16 cellular contexts compared by ENCODE assay signal in the genomic region with DNA sequence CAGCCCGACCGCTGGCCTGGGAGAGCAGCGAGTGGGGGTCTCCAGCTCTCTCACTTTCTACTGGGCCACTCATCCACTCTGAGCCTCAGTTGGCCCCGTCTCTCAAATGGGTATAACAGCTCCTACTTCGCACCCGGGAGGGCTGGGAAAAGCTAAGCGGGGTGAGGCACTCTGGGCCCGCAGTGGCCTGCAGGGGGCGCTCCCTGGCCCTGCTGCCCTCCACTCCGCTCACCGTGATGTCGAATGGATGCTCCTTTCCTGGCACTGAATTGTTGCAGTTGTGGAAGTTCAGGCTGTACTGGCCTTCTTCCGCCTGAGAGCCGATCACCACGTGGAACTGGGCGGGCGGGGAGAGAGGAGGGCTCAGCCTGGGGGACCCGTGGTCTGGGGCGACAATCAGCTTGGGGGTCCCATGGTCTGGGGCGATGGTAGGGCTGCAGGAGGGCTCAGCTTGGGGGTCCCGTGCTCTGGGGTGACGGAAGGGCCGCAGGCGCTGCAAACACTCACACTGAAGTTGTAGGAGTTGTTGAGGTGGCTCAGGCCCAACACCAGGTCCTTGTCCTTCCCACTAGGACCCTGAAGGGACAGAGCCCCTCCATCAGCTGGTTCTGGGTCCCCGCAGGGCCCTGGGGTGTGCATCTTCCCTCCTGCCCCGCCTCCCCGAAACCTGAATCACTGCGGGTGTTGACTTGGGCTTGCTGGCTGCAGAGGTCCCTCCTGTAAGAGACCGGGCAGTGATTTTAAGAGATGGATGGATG. TPM values are rescaled to one million over a fixed set of nuclear protein-coding genes. Genes with fewer than 3 reads are reported as not detected.
DNase-seq lines count a peak whose midpoint lies in the region; ATAC-seq and TF ChIP-seq lines count a peak whose summit lies in the region.
"Had no signal": no experiment of that assay in that cellular context is flagged by ENCODE, and none has a peak within 500 bp of the region (broad histone marks: within the 10 kb centered on the region; RNA-seq: fewer than 3 reads in every experiment).

No MANE protein-coding gene starts in this region.

- CTCF ChIA-PET in activated CD4-positive, alpha-beta T cell treated with anti-CD3 and anti-CD28 coated beads for 36 hours (lab: Charles Lee), result interaction anchor here (0.9 to 1.2 kb wide), 3 partner anchors 10 to 130 kb away, joined by 3 to 4 read pairs (median 3); no protein-coding TSS in a partner anchor

- H3K23ac ChIP-seq in trophoblast cell (ENCODE audit: low read length), result no peak overlapping the region

- DNase-seq in activated CD4-positive, alpha-beta T cell treated with anti-CD3 and anti-CD28 coated beads for 36 hours, result peak; percentile 55
- DNase-seq in activated CD4-positive, alpha-beta T cell treated with anti-CD3 and anti-CD28 coated beads, Interleukin-2, amount 50 U/mL, for 1 hour, result no peak
- DNase-seq in endothelial cell (ENCODE audit: low spot score) (no peak), retinal pigment epithelial cell (ENCODE audit: low read depth) (no peak), trophoblast cell (no peak)
- DNase-seq in effector CD4-positive, alpha-beta T cell, result no peak
- DNase-seq: ACHN; KG1; NCI-H2227 treated with DMSO at 0.1 percent for 48 hours; stimulated activated naive B cell treated with anti-CD40 and anti-IgM and Interleukin-4, amounts not matched to agents 10 μg/mL and 1 μg/mL and 100 μg/mL, for 72 hours had no signal

- no peak overlapping the region for H4K91ac ChIP-seq in trophoblast cell (ENCODE audit: low read depth, low read length)

- no peak overlapping the region for H2BK120ac ChIP-seq in trophoblast cell (ENCODE audit: insufficient read depth, low read length, poor library complexity)

- H3K18ac ChIP-seq in trophoblast cell (ENCODE audit: low read length), result no peak overlapping the region

- TF ChIP-seq CTCF in KMS-11 (conservative IDR thresholded peaks at IDR 0.05; ENCODE audit: low read depth, low read length) (0 out of 2 replicates have a peak, but pooled peaks have one; percentile 22), endothelial cell (IDR thresholded peaks at IDR 0.05; ENCODE audit: unreplicated experiment) (peak; percentile 28), retinal pigment epithelial cell (conservative IDR thresholded peaks at IDR 0.05; ENCODE audit: low read depth, low read length) (peak; percentile 42)

- intact Hi-C loops in activated CD4-positive, alpha-beta T cell treated with anti-CD3 and anti-CD28 coated beads for 36 hours (cut with DNase I, micrococcal nuclease), result no loop called here

- ATAC-seq in activated CD4-positive, alpha-beta T cell treated with anti-CD3 and anti-CD28 coated beads for 36 hours, result no peak
- no peak for ATAC-seq in GM21529 (IDR thresholded peaks at IDR 0.05; ENCODE audit: unreplicated experiment)
- ATAC-seq: stimulated activated naive B cell treated with anti-CD40 and anti-IgM and Interleukin-4, amounts not matched to agents 10 μg/mL and 1 μg/mL and 100 μg/mL, for 72 hours had no signal

- no peak overlapping the region for H3K4ac ChIP-seq in trophoblast cell (ENCODE audit: low read depth, low read length)

- no peaks in the 10 kb centered on the region for H4K20me1 ChIP-seq in KMS-11 (ENCODE audit: insufficient read depth)

- no peak overlapping the region for H3K14ac ChIP-seq in trophoblast cell (ENCODE audit: low read length)

- POLR2A ChIA-PET in activated CD4-positive, alpha-beta T cell treated with anti-CD3 and anti-CD28 coated beads for 36 hours (lab: Charles Lee), result interaction anchor here (0.6 kb wide), 1 partner anchor 66 kb away, joined by 3 read pairs; no protein-coding TSS in a partner anchor

- H3K27me3 Mint-ChIP-seq in activated CD4-positive, alpha-beta T cell treated with anti-CD3 and anti-CD28 coated beads for 36 hours, result no peaks in the 10 kb centered on the region
- H3K27me3 Mint-ChIP-seq in endothelial cell (ENCODE audit: unreplicated experiment), result peaks cover 23% of the 10 kb centered on the region
- H3K27me3 Mint-ChIP-seq: stimulated activated naive B cell treated with anti-CD40 and anti-IgM and Interleukin-4, amounts not matched to agents 10 μg/mL and 1 μg/mL and 100 μg/mL, for 72 hours had no signal

- H3K9me3 ChIP-seq in trophoblast cell (ENCODE audit: insufficient read depth, low read depth, low read length), result peaks cover 2% of the 10 kb centered on the region
- H3K9me3 ChIP-seq: breast epithelium had no signal

- no peak overlapping the region for H2BK12ac ChIP-seq in trophoblast cell (ENCODE audit: low read length)

- H3K27ac Mint-ChIP-seq in activated CD4-positive, alpha-beta T cell treated with anti-CD3 and anti-CD28 coated beads for 36 hours, result no peak overlapping the region
- no peak overlapping the region for H3K27ac Mint-ChIP-seq in endothelial cell (ENCODE audit: unreplicated experiment)
- H3K27ac Mint-ChIP-seq: stimulated activated naive B cell treated with anti-CD40 and anti-IgM and Interleukin-4, amounts not matched to agents 10 μg/mL and 1 μg/mL and 100 μg/mL, for 72 hours had no signal

- no peak overlapping the region for H2AFZ ChIP-seq in KMS-11 (ENCODE audit: low read depth)
- no peak overlapping the region for H2AFZ ChIP-seq in trophoblast cell (ENCODE audit: insufficient read depth, low read length, poor library complexity)

- H3K36me3 ChIP-seq in KMS-11 (ENCODE audit: insufficient read depth), result no peaks in the 10 kb centered on the region
- H3K36me3 ChIP-seq in trophoblast cell (ENCODE audit: control insufficient read depth in 1 of 2, insufficient read depth in 2 of 2, low read length in 2 of 2), result peaks cover 24 to 31% of the 10 kb centered on the region in 2 experiments

- peaks cover 14% of the 10 kb centered on the region for H3K79me1 ChIP-seq in trophoblast cell (ENCODE audit: low read length)

- H3K4me1 ChIP-seq in KMS-11 (ENCODE audit: low read depth, poor library complexity, severe bottlenecking), result peaks cover 19% of the 10 kb centered on the region
- H3K4me1 ChIP-seq in trophoblast cell (ENCODE audit: control insufficient read depth in 1 of 2, insufficient read depth in 2 of 2, low read length in 2 of 2), result peaks cover 14 to 17% of the 10 kb centered on the region in 2 experiments

- H3K4me3 ChIP-seq in KMS-11 (IDR thresholded peaks at IDR 0.05; ENCODE audit: insufficient read depth, low read depth, low read length), result no peak overlapping the region
- H3K4me3 ChIP-seq in retinal pigment epithelial cell (ENCODE audit: low read length), result no peak overlapping the region
- H3K4me3 ChIP-seq in trophoblast cell (ENCODE audit: low read depth, low read length), result no peak overlapping the region
- H3K4me3 ChIP-seq: breast epithelium had no signal

- no peaks in the 10 kb centered on the region for H3K27me3 ChIP-seq in KMS-11 (ENCODE audit: insufficient read depth, low read depth)
- H3K27me3 ChIP-seq in trophoblast cell (ENCODE audit: insufficient read depth, low read length), result no peaks in the 10 kb centered on the region
- H3K27me3 ChIP-seq: breast epithelium had no signal

- H4K12ac ChIP-seq in trophoblast cell (ENCODE audit: low read depth, low read length), result no peak overlapping the region

- H3K9ac ChIP-seq in KMS-11 (no peak overlapping the region), trophoblast cell (ENCODE audit: low read length) (no peak overlapping the region)

- no peaks in the 10 kb centered on the region; the same call in 1 of the 2 replicates for H3K79me2 ChIP-seq in KMS-11 (ENCODE audit: insufficient read depth, low read depth)
- H3K79me2 ChIP-seq in trophoblast cell (ENCODE audit: control insufficient read depth, insufficient read depth, low read length, poor library complexity), result peaks cover 2% of the 10 kb centered on the region

- no CpG with 5 or more reads among the region's 29 CpGs for WGBS in trophoblast cell (ENCODE audit: extremely low coverage, insufficient coverage, insufficient read length)

- H3K36me3 Mint-ChIP-seq in activated CD4-positive, alpha-beta T cell treated with anti-CD3 and anti-CD28 coated beads for 36 hours (ENCODE audit: low read depth), result peaks cover 19% of the 10 kb centered on the region
- H3K36me3 Mint-ChIP-seq in endothelial cell (ENCODE audit: low read depth, unreplicated experiment), result peaks cover 15% of the 10 kb centered on the region

- H4K8ac ChIP-seq in trophoblast cell (ENCODE audit: low read depth, low read length), result no peak overlapping the region

- H3K9me3 Mint-ChIP-seq in activated CD4-positive, alpha-beta T cell treated with anti-CD3 and anti-CD28 coated beads for 36 hours (ENCODE audit: low read depth), result no peaks in the 10 kb centered on the region
- H3K9me3 Mint-ChIP-seq in endothelial cell (ENCODE audit: unreplicated experiment), result no peaks in the 10 kb centered on the region
- H3K9me3 Mint-ChIP-seq: stimulated activated naive B cell treated with anti-CD40 and anti-IgM and Interleukin-4, amounts not matched to agents 10 μg/mL and 1 μg/mL and 100 μg/mL, for 72 hours had no signal

- peaks cover 20% of the 10 kb centered on the region for H3K4me1 Mint-ChIP-seq in activated CD4-positive, alpha-beta T cell treated with anti-CD3 and anti-CD28 coated beads for 36 hours
- H3K4me1 Mint-ChIP-seq in endothelial cell (ENCODE audit: unreplicated experiment), result peaks cover 15% of the 10 kb centered on the region

- H2AK5ac ChIP-seq in trophoblast cell (ENCODE audit: low read length), result no peak overlapping the region

- H3K27ac ChIP-seq in KMS-11 (no peak overlapping the region), trophoblast cell (ENCODE audit: low read depth, low read length) (no peak overlapping the region)

- H3K4me2 ChIP-seq in KMS-11 (no peak overlapping the region), trophoblast cell (ENCODE audit: low read length) (no peak overlapping the region)

- H2BK5ac ChIP-seq in trophoblast cell (ENCODE audit: low read depth, low read length, poor library complexity), result no peak overlapping the region

- no peak overlapping the region for H3K4me3 Mint-ChIP-seq in activated CD4-positive, alpha-beta T cell treated with anti-CD3 and anti-CD28 coated beads for 36 hours
- no peak overlapping the region for H3K4me3 Mint-ChIP-seq in endothelial cell (ENCODE audit: unreplicated experiment)
- H3K4me3 Mint-ChIP-seq: stimulated activated naive B cell treated with anti-CD40 and anti-IgM and Interleukin-4, amounts not matched to agents 10 μg/mL and 1 μg/mL and 100 μg/mL, for 72 hours had no signal

RNA-seq across cellular contexts. Expression of a gene that starts 3.9 kb away (rescaled TPM):
- 10 to 100 TPM; 58.8 to 59.9 TPM for total RNA-seq in activated CD4-positive, alpha-beta T cell treated with anti-CD3 and anti-CD28 coated beads for 36 hours
- total RNA-seq in endothelial cell (ENCODE audit: unreplicated experiment), result 69.1 TPM
- 45.3 and 47.5 TPM in 2 replicates for polyA plus RNA-seq in trophoblast cell (2013)

RNA-seq across cellular contexts. Expression of a gene that starts 6.0 kb away (rescaled TPM):
- total RNA-seq in activated CD4-positive, alpha-beta T cell treated with anti-CD3 and anti-CD28 coated beads for 36 hours, result 10 to 100 TPM; 45.1 to 50.0 TPM
- 42.8 TPM for total RNA-seq in endothelial cell (ENCODE audit: unreplicated experiment)
- polyA plus RNA-seq in trophoblast cell (2013), result 86.9 and 89.2 TPM in 2 replicates

RNA-seq across cellular contexts. Expression of a gene that starts 13.1 kb away (rescaled TPM):
- total RNA-seq in activated CD4-positive, alpha-beta T cell treated with anti-CD3 and anti-CD28 coated beads for 36 hours, result 1 to 10 TPM in 1 of 2 experiments, under 1 TPM in 1; 0.93 to 1.0 TPM
- not detected for total RNA-seq in endothelial cell (ENCODE audit: unreplicated experiment)
- 4.5 and 5.1 TPM in 2 replicates for polyA plus RNA-seq in trophoblast cell (2013)

RNA-seq across cellular contexts. Expression of a gene that starts 33.7 kb away (rescaled TPM):
- total RNA-seq in activated CD4-positive, alpha-beta T cell treated with anti-CD3 and anti-CD28 coated beads for 36 hours, result 10 to 100 TPM; 20.7 to 23.2 TPM
- total RNA-seq in endothelial cell (ENCODE audit: unreplicated experiment), result 1.5 TPM
- 25.0 and 26.7 TPM in 2 replicates for polyA plus RNA-seq in trophoblast cell (2013)
- total RNA-seq: H4, RPMI7951 had no signal

RNA-seq across cellular contexts. Expression of a gene that starts 39.0 kb away (rescaled TPM):
- total RNA-seq in activated CD4-positive, alpha-beta T cell treated with anti-CD3 and anti-CD28 coated beads for 36 hours, result 10 to 100 TPM; 73.4 to 90.8 TPM
- not detected for total RNA-seq in endothelial cell (ENCODE audit: unreplicated experiment)
- polyA plus RNA-seq in trophoblast cell (2013), result 0.12 and 0.24 TPM in 2 replicates
- total RNA-seq: G401 had no signal
